Comparison of ENCODE assay signal across 1 cellular context in the genomic region with DNA sequence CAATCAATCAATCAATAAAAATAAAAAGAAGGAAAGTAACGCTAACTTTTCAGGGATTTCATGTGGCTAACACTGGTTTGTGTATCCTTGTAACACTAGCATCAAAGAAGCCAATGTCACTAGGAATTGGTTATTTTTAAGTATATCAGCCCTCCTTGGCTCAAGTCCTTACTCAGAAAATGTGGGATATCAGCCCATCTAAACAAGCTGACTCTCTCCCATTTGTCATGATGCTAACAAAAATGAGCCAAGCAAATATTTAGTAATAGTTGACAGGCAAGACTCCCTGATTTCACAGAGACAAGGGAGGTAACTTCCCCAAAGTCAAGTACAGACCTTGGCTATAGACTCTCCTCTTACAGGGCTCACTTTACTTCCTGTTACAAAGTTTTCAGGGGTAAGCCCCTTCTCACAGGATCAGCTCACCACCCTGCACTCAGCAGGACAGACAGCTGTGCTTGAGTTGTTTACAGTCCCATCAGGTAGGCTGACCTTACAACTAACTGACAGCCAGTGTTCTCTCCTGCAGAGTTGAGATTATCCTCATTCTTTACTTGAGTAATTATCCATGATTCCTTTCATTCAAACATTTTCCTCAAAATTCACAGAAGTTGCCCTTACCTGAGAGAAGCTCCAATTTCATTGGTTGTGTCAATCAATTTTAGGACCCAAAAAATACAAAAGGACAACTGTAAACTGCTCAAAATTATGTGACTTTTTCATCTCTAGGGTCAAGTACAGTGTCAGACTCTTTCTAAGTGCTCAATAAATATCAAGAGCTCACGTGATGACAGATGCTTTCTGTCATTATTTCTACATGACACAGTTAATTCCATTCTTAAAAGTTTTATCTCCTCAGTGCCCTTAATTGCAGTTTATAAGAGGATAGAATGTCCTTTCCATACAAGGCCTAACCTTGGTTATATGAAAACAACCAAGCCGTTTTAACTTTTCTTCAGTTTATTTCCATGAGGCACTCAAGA.
TF ChIP-seq lines count a peak whose summit lies in the region.

No MANE protein-coding gene starts in this region.

TF ChIP-seq in GM23338, 12 proteins besides CTCF, POLR2A, EP300 and RAD21 (continued from another document):
- TF ChIP-seq, protein P1, sequence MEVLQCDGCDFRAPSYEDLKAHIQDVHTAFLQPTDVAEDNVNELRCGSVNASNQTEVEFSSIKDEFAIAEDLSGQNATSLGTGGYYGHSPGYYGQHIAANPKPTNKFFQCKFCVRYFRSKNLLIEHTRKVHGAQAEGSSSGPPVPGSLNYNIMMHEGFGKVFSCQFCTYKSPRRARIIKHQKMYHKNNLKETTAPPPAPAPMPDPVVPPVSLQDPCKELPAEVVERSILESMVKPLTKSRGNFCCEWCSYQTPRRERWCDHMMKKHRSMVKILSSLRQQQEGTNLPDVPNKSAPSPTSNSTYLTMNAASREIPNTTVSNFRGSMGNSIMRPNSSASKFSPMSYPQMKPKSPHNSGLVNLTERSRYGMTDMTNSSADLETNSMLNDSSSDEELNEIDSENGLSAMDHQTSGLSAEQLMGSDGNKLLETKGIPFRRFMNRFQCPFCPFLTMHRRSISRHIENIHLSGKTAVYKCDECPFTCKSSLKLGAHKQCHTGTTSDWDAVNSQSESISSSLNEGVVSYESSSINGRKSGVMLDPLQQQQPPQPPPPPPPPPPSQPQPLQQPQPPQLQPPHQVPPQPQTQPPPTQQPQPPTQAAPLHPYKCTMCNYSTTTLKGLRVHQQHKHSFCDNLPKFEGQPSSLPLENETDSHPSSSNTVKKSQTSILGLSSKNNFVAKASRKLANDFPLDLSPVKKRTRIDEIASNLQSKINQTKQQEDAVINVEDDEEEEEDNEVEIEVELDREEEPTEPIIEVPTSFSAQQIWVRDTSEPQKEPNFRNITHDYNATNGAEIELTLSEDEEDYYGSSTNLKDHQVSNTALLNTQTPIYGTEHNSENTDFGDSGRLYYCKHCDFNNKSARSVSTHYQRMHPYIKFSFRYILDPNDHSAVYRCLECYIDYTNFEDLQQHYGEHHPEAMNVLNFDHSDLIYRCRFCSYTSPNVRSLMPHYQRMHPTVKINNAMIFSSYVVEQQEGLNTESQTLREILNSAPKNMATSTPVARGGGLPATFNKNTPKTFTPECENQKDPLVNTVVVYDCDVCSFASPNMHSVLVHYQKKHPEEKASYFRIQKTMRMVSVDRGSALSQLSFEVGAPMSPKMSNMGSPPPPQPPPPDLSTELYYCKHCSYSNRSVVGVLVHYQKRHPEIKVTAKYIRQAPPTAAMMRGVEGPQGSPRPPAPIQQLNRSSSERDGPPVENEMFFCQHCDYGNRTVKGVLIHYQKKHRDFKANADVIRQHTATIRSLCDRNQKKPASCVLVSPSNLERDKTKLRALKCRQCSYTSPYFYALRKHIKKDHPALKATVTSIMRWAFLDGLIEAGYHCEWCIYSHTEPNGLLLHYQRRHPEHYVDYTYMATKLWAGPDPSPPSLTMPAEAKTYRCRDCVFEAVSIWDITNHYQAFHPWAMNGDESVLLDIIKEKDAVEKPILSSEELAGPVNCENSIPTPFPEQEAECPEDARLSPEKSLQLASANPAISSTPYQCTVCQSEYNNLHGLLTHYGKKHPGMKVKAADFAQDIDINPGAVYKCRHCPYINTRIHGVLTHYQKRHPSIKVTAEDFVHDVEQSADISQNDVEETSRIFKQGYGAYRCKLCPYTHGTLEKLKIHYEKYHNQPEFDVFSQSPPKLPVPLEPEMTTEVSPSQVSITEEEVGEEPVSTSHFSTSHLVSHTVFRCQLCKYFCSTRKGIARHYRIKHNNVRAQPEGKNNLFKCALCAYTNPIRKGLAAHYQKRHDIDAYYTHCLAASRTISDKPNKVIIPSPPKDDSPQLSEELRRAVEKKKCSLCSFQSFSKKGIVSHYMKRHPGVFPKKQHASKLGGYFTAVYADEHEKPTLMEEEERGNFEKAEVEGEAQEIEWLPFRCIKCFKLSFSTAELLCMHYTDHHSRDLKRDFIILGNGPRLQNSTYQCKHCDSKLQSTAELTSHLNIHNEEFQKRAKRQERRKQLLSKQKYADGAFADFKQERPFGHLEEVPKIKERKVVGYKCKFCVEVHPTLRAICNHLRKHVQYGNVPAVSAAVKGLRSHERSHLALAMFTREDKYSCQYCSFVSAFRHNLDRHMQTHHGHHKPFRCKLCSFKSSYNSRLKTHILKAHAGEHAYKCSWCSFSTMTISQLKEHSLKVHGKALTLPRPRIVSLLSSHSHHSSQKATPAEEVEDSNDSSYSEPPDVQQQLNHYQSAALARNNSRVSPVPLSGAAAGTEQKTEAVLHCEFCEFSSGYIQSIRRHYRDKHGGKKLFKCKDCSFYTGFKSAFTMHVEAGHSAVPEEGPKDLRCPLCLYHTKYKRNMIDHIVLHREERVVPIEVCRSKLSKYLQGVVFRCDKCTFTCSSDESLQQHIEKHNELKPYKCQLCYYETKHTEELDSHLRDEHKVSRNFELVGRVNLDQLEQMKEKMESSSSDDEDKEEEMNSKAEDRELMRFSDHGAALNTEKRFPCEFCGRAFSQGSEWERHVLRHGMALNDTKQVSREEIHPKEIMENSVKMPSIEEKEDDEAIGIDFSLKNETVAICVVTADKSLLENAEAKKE (CRISPR knock-in tag; IDR thresholded peaks at IDR 0.05), result no peak
- TF ChIP-seq JUNB (IDR thresholded peaks at IDR 0.05; ENCODE audit: unreplicated experiment), result no peak
- no peak for TF ChIP-seq POLR2AphosphoS5 (IDR thresholded peaks at IDR 0.05; ENCODE audit: low read depth)
- TF ChIP-seq ZNF114 (CRISPR knock-in tag; IDR thresholded peaks at IDR 0.05), result no peak
- no peak for TF ChIP-seq CREB1 (CRISPR knock-in tag; IDR thresholded peaks at IDR 0.05; ENCODE audit: low read depth)
